In genomic region chr2:74532222-74532621, GRCh38 we compare ENCODE assay signal across 1 cellular context.
TF ChIP-seq lines count a peak whose summit lies in the region.

No MANE protein-coding gene starts in this region.

TF ChIP-seq in GM23338, 12 proteins besides CTCF, POLR2A, EP300 and RAD21:
- TF ChIP-seq POLR2AphosphoS5 (IDR thresholded peaks at IDR 0.05; ENCODE audit: low read depth) = no peak
- no peak for TF ChIP-seq NANOG (IDR thresholded peaks at IDR 0.05; ENCODE audit: borderline replicate concordance)
- no peak for TF ChIP-seq ZNF114 (CRISPR knock-in tag; IDR thresholded peaks at IDR 0.05)
- TF ChIP-seq CREB1 (CRISPR knock-in tag; IDR thresholded peaks at IDR 0.05; ENCODE audit: low read depth) = no peak
- TF ChIP-seq STAT1 (IDR thresholded peaks at IDR 0.05; ENCODE audit: unreplicated experiment) = no peak
- TF ChIP-seq JUNB (IDR thresholded peaks at IDR 0.05; ENCODE audit: unreplicated experiment) = no peak
- no peak for TF ChIP-seq REST (IDR thresholded peaks at IDR 0.05; ENCODE audit: unreplicated experiment)
- TF ChIP-seq EZH2 (IDR thresholded peaks at IDR 0.05; ENCODE audit: low read depth, unreplicated experiment) = no peak
- TF ChIP-seq ZNF462 (CRISPR knock-in tag; IDR thresholded peaks at IDR 0.05) = no peak
- TF ChIP-seq ZNF331 (CRISPR knock-in tag; IDR thresholded peaks at IDR 0.05; ENCODE audit: low read depth) = no peak
- no peak for TF ChIP-seq ETS1 (IDR thresholded peaks at IDR 0.05)
- no peak for TF ChIP-seq EZH2phosphoT487 (IDR thresholded peaks at IDR 0.05; ENCODE audit: unreplicated experiment)
